23 cellular contexts compared by ENCODE assay signal in genomic region chr6:143992285-143992684, GRCh38. TPM values are rescaled to one million over a fixed set of nuclear protein-coding genes. Genes with fewer than 3 reads are reported as not detected.
DNase-seq lines count a peak whose midpoint lies in the region; ATAC-seq, FAIRE-seq and TF ChIP-seq lines count a peak whose summit lies in the region.
"Had no signal": no experiment of that assay in that cellular context is flagged by ENCODE, and none has a peak within 500 bp of the region (broad histone marks: within the 10 kb centered on the region; RNA-seq: fewer than 3 reads in every experiment).

No MANE protein-coding gene starts in this region.

- H3K9me3 ChIP-seq in HEK293 (ENCODE audit: control insufficient read depth, insufficient read depth, low read depth, low read length) (no peaks in the 10 kb centered on the region), K562 (replicated peaks; ENCODE audit: control insufficient read depth, insufficient read depth, low read depth, low read length) (no peaks in the 10 kb centered on the region), neural cell (ENCODE audit: low read length) (no peaks in the 10 kb centered on the region), ascending aorta (no peaks in the 10 kb centered on the region)
- H3K9me3 ChIP-seq: Caco-2 had no signal

- H3F3A ChIP-seq in neural cell (ENCODE audit: insufficient read depth, low read length, poor library complexity, severe bottlenecking), result peaks cover 3% of the 10 kb centered on the region

- POLR2A ChIA-PET in HEK293 (lab: Yijun Ruan, JAX) (no interaction called here), K562 (lab: Yijun Ruan, JAX) (interaction anchor here (0.7 kb wide), 1 partner anchor 70 kb away, joined by 3 read pairs; no protein-coding TSS in a partner anchor)

- H3K27ac ChIP-seq in HEK293 (ENCODE audit: extremely low read depth, low read depth, low read length) (no peak overlapping the region), K562 (ENCODE audit: extremely low read depth, low read depth, low read length) (no peak overlapping the region), neural cell (ENCODE audit: low read length) (peak overlapping the region; percentile 34), urinary bladder (ENCODE audit: low read depth) (peak overlapping the region; percentile 5), ascending aorta (no peak overlapping the region)
- H3K27ac ChIP-seq: 22Rv1; A549; BLaER1 treated with 17β-estradiol and CSF1 and Interleukin-3, amounts not matched to agents 10 nM and 100 nM; C4-2B had no signal

- no peaks in the 10 kb centered on the region for H3K9me3 Mint-ChIP-seq in stimulated activated effector memory CD8-positive, alpha-beta T cell treated with anti-CD3 and anti-CD28 coated beads, Interleukin-12 subunit alpha, Interleukin-12 subunit beta, amount 100 ng/mL, for 72 hours
- H3K9me3 Mint-ChIP-seq: CD4-positive, alpha-beta T cell; CD8-positive, alpha-beta T cell had no signal

- in situ Hi-C loops in K562 (cut with MboI), result no loop called here

- no peaks in the 10 kb centered on the region for H3K4me1 ChIP-seq in HEK293 (ENCODE audit: control insufficient read depth, insufficient read depth, low read length)
- H3K4me1 ChIP-seq in K562 (replicated peaks in 1 of 2; ENCODE audit: control insufficient read depth in 2 of 2, insufficient read depth in 2 of 2, low read length in 2 of 2), result no peaks in the 10 kb centered on the region
- H3K4me1 ChIP-seq in urinary bladder (ENCODE audit: insufficient read depth), result no peaks in the 10 kb centered on the region
- H3K4me1 ChIP-seq in ascending aorta, result no peaks in the 10 kb centered on the region
- H3K4me1 ChIP-seq: A549; BLaER1 treated with 17β-estradiol and CSF1 and Interleukin-3, amounts not matched to agents 10 nM and 100 nM; Caco-2 had no signal

- FAIRE-seq in K562 (lab: Jason Lieb, UNC), result no peak
- FAIRE-seq: A549, D721Med, G401.6, GM12892, GM18507 had no signal

- TF ChIP-seq EP300 in K562 (IDR thresholded peaks at IDR 0.05; ENCODE audit: low read length) (no peak), neural cell (conservative IDR thresholded peaks at IDR 0.05; ENCODE audit: poor library complexity, severe bottlenecking) (no peak)

- H3K36me3 Mint-ChIP-seq in stimulated activated effector memory CD8-positive, alpha-beta T cell treated with anti-CD3 and anti-CD28 coated beads, Interleukin-12 subunit alpha, Interleukin-12 subunit beta, amount 100 ng/mL, for 72 hours, result no peaks in the 10 kb centered on the region
- H3K36me3 Mint-ChIP-seq: CD8-positive, alpha-beta T cell had no signal

- TF ChIP-seq CTCF in HEK293 (tag by site-specific recombination; IDR thresholded peaks at IDR 0.05) (no peak), K562 (IDR thresholded peaks at IDR 0.05 in 2 of 3, conservative IDR thresholded peaks at IDR 0.05 in 1 of 3; ENCODE audit: insufficient read depth in 2 of 3, low read depth in 1 of 3, low read length in 3 of 3) (no peak), neural cell (IDR thresholded peaks at IDR 0.05; ENCODE audit: poor library complexity, severe bottlenecking) (no peak), ascending aorta (IDR thresholded peaks at IDR 0.05) (no peak)

- H3K79me2 ChIP-seq in K562 (ENCODE audit: control insufficient read depth, insufficient read depth, low read length) (no peaks in the 10 kb centered on the region), neural cell (replicated peaks; ENCODE audit: insufficient read depth, low read length) (no peaks in the 10 kb centered on the region)

- no peak overlapping the region for H3K4me3 Mint-ChIP-seq in stimulated activated effector memory CD8-positive, alpha-beta T cell treated with anti-CD3 and anti-CD28 coated beads, Interleukin-12 subunit alpha, Interleukin-12 subunit beta, amount 100 ng/mL, for 72 hours
- H3K4me3 Mint-ChIP-seq: B cell; CD4-positive, alpha-beta T cell; CD8-positive, alpha-beta T cell had no signal

- no peak overlapping the region for H3K4me3 ChIP-seq in HEK293 (ENCODE audit: low read depth, low read length)
- no peak overlapping the region for H3K4me3 ChIP-seq in K562
- no peak overlapping the region for H3K4me3 ChIP-seq in neural cell (ENCODE audit: low read length)
- H3K4me3 ChIP-seq in urinary bladder (ENCODE audit: low read depth, low read length), result no peak overlapping the region
- H3K4me3 ChIP-seq in ascending aorta, result no peak overlapping the region
- H3K4me3 ChIP-seq: A549; BLaER1 treated with 17β-estradiol and CSF1 and Interleukin-3, amounts not matched to agents 10 nM and 100 nM had no signal

- H4K20me1 ChIP-seq in K562 (replicated peaks; ENCODE audit: control insufficient read depth, insufficient read depth, low read length) (no peaks in the 10 kb centered on the region), neural cell (ENCODE audit: insufficient read depth) (no peaks in the 10 kb centered on the region)
- H4K20me1 ChIP-seq: BLaER1 treated with 17β-estradiol and CSF1 and Interleukin-3, amounts not matched to agents 10 nM and 100 nM had no signal

- TF ChIP-seq RAD21 in K562 (CRISPR knock-in tag; conservative IDR thresholded peaks at IDR 0.05 in 1 of 2, IDR thresholded peaks at IDR 0.05 in 1 of 2), result no peak
- no peak for TF ChIP-seq RAD21 in neural cell (conservative IDR thresholded peaks at IDR 0.05)

- intact Hi-C loops in K562 (cut with micrococcal nuclease) (no loop called here), ascending aorta (cut with DNase I) (no loop called here)

- H3K4me1 Mint-ChIP-seq in stimulated activated effector memory CD8-positive, alpha-beta T cell treated with anti-CD3 and anti-CD28 coated beads, Interleukin-12 subunit alpha, Interleukin-12 subunit beta, amount 100 ng/mL, for 72 hours, result no peaks in the 10 kb centered on the region
- H3K4me1 Mint-ChIP-seq: B cell had no signal

- WGBS in K562 (ENCODE audit: insufficient coverage, low coverage, missing lambda C conversion rate), result 55% methylated on average over 1 of the region's 1 CpG
- 100% methylated on average over 1 of the region's 1 CpG for WGBS in urinary bladder

- BruUV-seq in K562 (replicated peaks; lab: Mats Ljungman, UMichigan), result no TSS peak

- H3K36me3 ChIP-seq in HEK293 (ENCODE audit: control insufficient read depth in 2 of 2, insufficient read depth in 1 of 2, low read length in 2 of 2) (no peaks in the 10 kb centered on the region), K562 (ENCODE audit: control insufficient read depth, insufficient read depth, low read length) (no peaks in the 10 kb centered on the region), neural cell (ENCODE audit: insufficient read depth, low read length) (no peaks in the 10 kb centered on the region), urinary bladder (ENCODE audit: insufficient read depth) (no peaks in the 10 kb centered on the region), ascending aorta (no peaks in the 10 kb centered on the region)
- H3K36me3 ChIP-seq: BLaER1 treated with 17β-estradiol and CSF1 and Interleukin-3, amounts not matched to agents 10 nM and 100 nM had no signal

- H3K27me3 ChIP-seq in K562 (ENCODE audit: control insufficient read depth in 2 of 2, insufficient read depth in 2 of 2, low read length in 2 of 2), result no peaks in the 10 kb centered on the region
- no peaks in the 10 kb centered on the region for H3K27me3 ChIP-seq in neural cell (ENCODE audit: insufficient read depth, low read depth, low read length)
- no peaks in the 10 kb centered on the region for H3K27me3 ChIP-seq in ascending aorta
- H3K27me3 ChIP-seq: BLaER1 treated with 17β-estradiol and CSF1 and Interleukin-3, amounts not matched to agents 10 nM and 100 nM had no signal

- H2AFZ ChIP-seq in K562 (ENCODE audit: low read depth, low read length), result no peak overlapping the region
- no peak overlapping the region for H2AFZ ChIP-seq in neural cell (ENCODE audit: low read depth, low read length)

- no peak for DNase-seq in K562 (ENCODE audit: extremely low read depth in 1 of 4, low spot score in 3 of 4)
- no peak for DNase-seq in stimulated activated effector memory CD8-positive, alpha-beta T cell treated with anti-CD3 and anti-CD28 coated beads, Interleukin-12 subunit alpha, Interleukin-12 subunit beta, amount 100 ng/mL, for 72 hours (ENCODE audit: low spot score in 2 of 2)
- no peak for DNase-seq in ascending aorta (ENCODE audit: low spot score in 2 of 2)
- DNase-seq: AML-193; Caco-2; Calu3; CD4-positive, alpha-beta T cell; CD8-positive, alpha-beta T cell; DMS79 treated with DMSO at 0.1 percent for 48 hours; GF-D8 had no signal

- H3K9me1 ChIP-seq in K562 (ENCODE audit: control insufficient read depth, insufficient read depth, low read length), result no peaks in the 10 kb centered on the region

- H3K27ac Mint-ChIP-seq in stimulated activated effector memory CD8-positive, alpha-beta T cell treated with anti-CD3 and anti-CD28 coated beads, Interleukin-12 subunit alpha, Interleukin-12 subunit beta, amount 100 ng/mL, for 72 hours, result no peak overlapping the region
- H3K27ac Mint-ChIP-seq: B cell; CD4-positive, alpha-beta T cell; CD8-positive, alpha-beta T cell had no signal

- CTCF ChIA-PET in HEK293 (lab: Yijun Ruan, JAX) (no interaction called here), K562 (lab: Yijun Ruan, JAX; ENCODE audit: low intra/inter-chr PET ratio) (no interaction called here)

- H3K4me2 ChIP-seq in K562 (ENCODE audit: insufficient read depth, low read length) (no peak overlapping the region), neural cell (ENCODE audit: low read length) (no peak overlapping the region)
- H3K4me2 ChIP-seq: A549; BLaER1 treated with 17β-estradiol and CSF1 and Interleukin-3, amounts not matched to agents 10 nM and 100 nM had no signal

- TF ChIP-seq POLR2A in K562 (conservative IDR thresholded peaks at IDR 0.05), result no peak

- no peaks in the 10 kb centered on the region for H3K9me2 ChIP-seq in neural cell (ENCODE audit: insufficient read depth, low read length)

- ATAC-seq in K562, result no peak
- ATAC-seq in stimulated activated effector memory CD8-positive, alpha-beta T cell treated with anti-CD3 and anti-CD28 coated beads, Interleukin-12 subunit alpha, Interleukin-12 subunit beta, amount 100 ng/mL, for 72 hours, result no peak
- ATAC-seq in GM19397 (IDR thresholded peaks at IDR 0.05; ENCODE audit: unreplicated experiment), result no peak
- ATAC-seq: A549; CD8-positive, alpha-beta T cell had no signal

- H3K9ac ChIP-seq in K562 (ENCODE audit: insufficient read depth in 1 of 2, low read depth in 2 of 2, low read length in 2 of 2) (no peak overlapping the region), neural cell (ENCODE audit: low read length) (no peak overlapping the region)
- H3K9ac ChIP-seq: BLaER1 treated with 17β-estradiol and CSF1 and Interleukin-3, amounts not matched to agents 10 nM and 100 nM had no signal

RNA-seq across cellular contexts. Expression of gene PLAGL1, which starts 15.8 kb away (rescaled TPM):
- total RNA-seq in K562 (2011; cell fraction: chromatin; rRNA removed; ENCODE audit: low replicate concordance), result 37.8 and 55.0 TPM in 2 replicates
- 16.5 and 17.4 TPM in 2 replicates for total RNA-seq in K562 (2011; cell fraction: nucleolus; rRNA removed)
- 44.0 and 76.9 TPM in 2 replicates for total RNA-seq in K562 (2011; cell fraction: nucleoplasm; rRNA removed)
- total RNA-seq in K562 (2014; rRNA removed) (11.7 and 14.8 TPM in 2 replicates), K562 (2014; rRNA removed; fragmentation: Illumina TruSeq; extraction: Trizol) (11.0 and 11.5 TPM in 2 replicates), K562 (2015; rRNA removed; fragmentation: Illumina TruSeq; extraction: Trizol) (13.2 and 15.1 TPM in 2 replicates), K562 (2021) (26.2 and 27.0 TPM in 2 replicates), urinary bladder (131 TPM), ascending aorta (86.3 TPM)
- polyA plus RNA-seq in K562 (2011; rRNA removed) (18.9 and 53.9 TPM in 2 replicates), K562 (2014; fragmentation: Illumina TruSeq; extraction: Trizol) (27.4 and 29.6 TPM in 2 replicates), K562 (2014; fragmentation: Nextera tagmentation; extraction: Ambion mirVana) (1 to 10 TPM; 4.9 to 5.9 TPM), K562 (2014; rRNA removed) (18.7 and 19.6 TPM in 2 replicates), neural cell (22.3 and 34.0 TPM in 2 replicates), urinary bladder (43.2 TPM)
- polyA plus RNA-seq in K562 (2011; cell fraction: cytosol; rRNA removed), result 11.7 and 22.0 TPM in 2 replicates
- polyA plus RNA-seq in K562 (2011; cell fraction: nucleus; rRNA removed), result 111 and 133 TPM in 2 replicates
- 30.7 and 36.6 TPM in 2 replicates for polyA plus RNA-seq in K562 (2012)
- 20.9 and 39.9 TPM in 2 replicates for polyA minus RNA-seq in K562 (2011; rRNA and poly(A)+ RNA removed)
- polyA minus RNA-seq in K562 (2011; cell fraction: cytosol; rRNA and poly(A)+ RNA removed), result 6.9 and 18.7 TPM in 2 replicates
- 32.3 and 88.7 TPM in 2 replicates for polyA minus RNA-seq in K562 (2011; cell fraction: nucleus; rRNA and poly(A)+ RNA removed)
- polyA minus RNA-seq in neural cell, result 17.0 and 28.8 TPM in 2 replicates

Comparison
In these comparisons a context has a peak if more than half of its experiments do, and no peak if none do; other contexts are left out.
1. H3K27ac ChIP-seq: peak in neural cell (single experiment) and urinary bladder (single experiment); none in HEK293 (single experiment), K562 (single experiment) and ascending aorta (0 of 2).
2. Of the 44 proteins assayed by ChIP-seq in both K562 and HEK293: peak only in K562: none; only in HEK293: none; in both: ZNF707; in neither: 43.